8 cellular contexts compared by ENCODE assay signal in the genomic region with DNA sequence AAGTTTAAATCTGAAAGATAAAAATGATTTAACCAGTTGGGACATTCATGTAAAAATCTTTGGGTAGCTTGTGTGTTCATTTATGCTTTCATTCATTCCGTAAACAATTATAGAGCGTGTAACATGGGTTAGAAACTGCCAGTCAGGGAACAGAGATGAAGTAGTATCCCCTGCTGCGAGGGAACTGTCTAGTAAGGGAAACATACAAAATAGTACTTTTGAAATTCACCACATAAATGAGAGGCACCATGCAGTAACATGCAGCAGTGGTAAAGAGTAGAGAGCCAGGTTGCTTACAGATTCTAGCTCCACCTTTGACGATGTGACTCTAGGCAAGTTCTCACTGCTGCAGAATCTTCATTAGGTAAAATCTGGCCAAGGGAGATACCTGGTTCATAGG. TPM values are rescaled to one million over a fixed set of nuclear protein-coding genes. Genes with fewer than 3 reads are reported as not detected.
DNase-seq lines count a peak whose midpoint lies in the region; TF ChIP-seq lines count a peak whose summit lies in the region.

No MANE protein-coding gene starts in this region.

- no peak overlapping the region for H3K27ac Mint-ChIP-seq in endothelial cell (ENCODE audit: unreplicated experiment)

- peak overlapping the region; percentile 98 for H3K4me3 Mint-ChIP-seq in endothelial cell (ENCODE audit: unreplicated experiment)

- H3K4me1 Mint-ChIP-seq in endothelial cell (ENCODE audit: unreplicated experiment) = peaks cover 23% of the 10 kb centered on the region

- no peak overlapping the region for H3K27ac ChIP-seq in rectal smooth muscle tissue (ENCODE audit: low read depth, low read length)

- H3K27me3 ChIP-seq in NT2/D1 (ENCODE audit: insufficient read depth, insufficient read length) = no peaks in the 10 kb centered on the region
- H3K27me3 ChIP-seq in rectal smooth muscle tissue (ENCODE audit: control insufficient read depth, insufficient read depth, low read length) = no peaks in the 10 kb centered on the region

- peak overlapping the region; percentile 26 for H3K9ac ChIP-seq in NT2/D1 (ENCODE audit: insufficient read length, low read depth)
- no peak overlapping the region for H3K9ac ChIP-seq in rectal smooth muscle tissue (ENCODE audit: low read length)

- peaks cover 2% of the 10 kb centered on the region for H3K27me3 Mint-ChIP-seq in endothelial cell (ENCODE audit: unreplicated experiment)

- H3K36me3 Mint-ChIP-seq in endothelial cell (ENCODE audit: low read depth, unreplicated experiment) = no peaks in the 10 kb centered on the region

- no peaks in the 10 kb centered on the region for H3K9me3 ChIP-seq in NT2/D1 (ENCODE audit: insufficient read depth, low read length)

- H3K9me3 Mint-ChIP-seq in endothelial cell (ENCODE audit: unreplicated experiment) = no peaks in the 10 kb centered on the region

- H3K36me3 ChIP-seq in NT2/D1 (ENCODE audit: insufficient read depth, insufficient read length, low read length) = peaks cover 12% of the 10 kb centered on the region
- no peaks in the 10 kb centered on the region for H3K36me3 ChIP-seq in rectal smooth muscle tissue (ENCODE audit: control insufficient read depth, insufficient read depth, low read length)

- H3K4me1 ChIP-seq in NT2/D1 (ENCODE audit: insufficient read depth, insufficient read length) (no peaks in the 10 kb centered on the region), rectal smooth muscle tissue (ENCODE audit: control insufficient read depth, insufficient read depth, low read length) (peaks cover 9% of the 10 kb centered on the region)

- DNase-seq in DMS79 treated with DMSO at 0.1 percent for 48 hours (lab: John Stamatoyannopoulos, UW) (peak; percentile 43), DMS79 (lab: John Stamatoyannopoulos, UW) (no peak), NT2/D1 (ENCODE audit: low read depth, low spot score) (no peak), endothelial cell (ENCODE audit: low spot score) (no peak), hepatic stellate cell (ENCODE audit: low spot score) (no peak), NCI-H2171 (lab: John Stamatoyannopoulos, UW) (no peak)
- no peak for DNase-seq in stimulated activated CD4-positive, alpha-beta T cell treated with anti-CD3 and anti-CD28 coated beads, Interleukin-2, amount 100 ng/mL, for 24 hours

- no peak for TF ChIP-seq CTCF in endothelial cell (IDR thresholded peaks at IDR 0.05; ENCODE audit: unreplicated experiment)

- H3K4me3 ChIP-seq in NT2/D1 (ENCODE audit: insufficient read length, low read depth) = peak overlapping the region; percentile 93
- H3K4me3 ChIP-seq in rectal smooth muscle tissue (ENCODE audit: low read length) = peak overlapping the region; percentile 97

RNA-seq across cellular contexts. Expression of gene DZIP3, which starts 0.9 kb away (rescaled TPM):
- 16.0 TPM for total RNA-seq in endothelial cell (ENCODE audit: unreplicated experiment)

RNA-seq across cellular contexts. Expression of gene CIP2A, which starts 1.2 kb away (rescaled TPM):
- 13.3 TPM for total RNA-seq in endothelial cell (ENCODE audit: unreplicated experiment)
